26 cellular contexts compared by ENCODE assay signal in genomic region chr19:3159565-3159964, GRCh38. TPM values are rescaled to one million over a fixed set of nuclear protein-coding genes. Genes with fewer than 3 reads are reported as not detected.
"Had no signal": no experiment of that assay in that cellular context is flagged by ENCODE, and none has a peak within 500 bp of the region (broad histone marks: within the 10 kb centered on the region; RNA-seq: fewer than 3 reads in every experiment).

No MANE protein-coding gene starts in this region.

- H3K27ac Mint-ChIP-seq: activated T-cell treated with anti-CD3 and anti-CD28 coated beads, Interleukin-2, amount 50 U/mL, for 24 hours; endodermal cell; memory B cell; nephron progenitor cell had no signal

- DNase-seq: activated CD4-positive, alpha-beta T cell treated with anti-CD3 and anti-CD28 coated beads for 1 hour; activated CD4-positive, alpha-beta T cell treated with anti-CD3 and anti-CD28 coated beads, Interleukin-2, amount 50 U/mL, for 1 hour; activated CD8-positive, alpha-beta memory T cell treated with anti-CD3 and anti-CD28 coated beads for 24 hours; activated CD8-positive, alpha-beta memory T cell treated with anti-CD3 and anti-CD28 coated beads, Interleukin-2, amount 50 U/mL, for 4 hours; activated naive CD4-positive, alpha-beta T cell treated with anti-CD3 and anti-CD28 coated beads for 36 hours; activated T-cell treated with anti-CD3 and anti-CD28 coated beads, Interleukin-2, amount 50 U/mL, for 24 hours; amygdala; colonic mucosa; dorsolateral prefrontal cortex; endodermal cell; heart left ventricle; nephron progenitor cell; right cardiac atrium; stimulated activated CD4-positive, alpha-beta T cell treated with anti-CD3 and anti-CD28 coated beads, Interleukin-4, amount 100 ng/mL, for 24 hours; stimulated activated naive CD4-positive, alpha-beta T cell treated with Interleukin-2 at 50 U/mL for 16 hours; upper lobe of left lung; WERI-Rb-1 had no signal

- H3K4me1 Mint-ChIP-seq: nephron progenitor cell had no signal

- H3K4me3 Mint-ChIP-seq: activated naive CD4-positive, alpha-beta T cell treated with anti-CD3 and anti-CD28 coated beads for 36 hours; activated T-cell treated with anti-CD3 and anti-CD28 coated beads, Interleukin-2, amount 50 U/mL, for 24 hours; endodermal cell; memory B cell; nephron progenitor cell; T-helper 2 cell treated with Interferon-gamma antibody and Interleukin-4, amounts not matched to agents 5 μg/mL and 100 μg/mL, for 36 hours had no signal

- H3K4me3 ChIP-seq: colonic mucosa, dorsolateral prefrontal cortex, heart left ventricle, thoracic aorta, upper lobe of left lung had no signal

- H3K27me3 Mint-ChIP-seq: activated T-cell treated with anti-CD3 and anti-CD28 coated beads, Interleukin-2, amount 50 U/mL, for 24 hours; memory B cell had no signal

- H3K4me1 ChIP-seq: colonic mucosa had no signal

- H3K36me3 ChIP-seq: colonic mucosa, thoracic aorta, WERI-Rb-1 had no signal

- H3K27me3 ChIP-seq: colonic mucosa, dorsolateral prefrontal cortex, heart left ventricle, upper lobe of left lung had no signal

- H3K27ac ChIP-seq: colonic mucosa, dorsolateral prefrontal cortex, heart left ventricle, parathyroid adenoma, thoracic aorta, upper lobe of left lung, WERI-Rb-1 had no signal

- H2AFZ ChIP-seq: parathyroid adenoma had no signal

- H3K9ac ChIP-seq: parathyroid adenoma had no signal

- FAIRE-seq: bronchial epithelial cell, islet of Langerhans, TTC549 had no signal

- H3K79me2 ChIP-seq: parathyroid adenoma had no signal

- H3K9me3 ChIP-seq: colonic mucosa, thoracic aorta, upper lobe of left lung had no signal

RNA-seq across cellular contexts. Expression of gene S1PR4, which starts 19.0 kb away (rescaled TPM):
- total RNA-seq: endodermal cell, epithelial cell of proximal tubule, fibroblast of villous mesenchyme had no signal

RNA-seq across cellular contexts. Expression of gene GNA15, which starts 23.7 kb away (rescaled TPM):
- total RNA-seq: endodermal cell had no signal
